ENCODE assay signal across 8 cellular contexts in the genomic region with DNA sequence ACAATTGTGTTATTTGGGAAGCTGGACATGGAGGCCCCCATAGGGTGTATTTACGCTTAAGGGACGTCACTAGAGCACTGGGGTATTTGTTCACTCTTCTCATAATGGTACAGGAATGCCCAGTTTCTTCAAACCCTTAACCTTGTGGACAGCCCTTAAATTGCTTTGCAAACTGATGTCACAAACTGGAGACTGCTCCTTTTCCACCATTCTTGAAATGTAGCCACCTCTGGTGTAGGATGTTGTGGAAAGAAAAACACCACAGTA. TPM values are rescaled to one million over a fixed set of nuclear protein-coding genes. Genes with fewer than 3 reads are reported as not detected.
DNase-seq lines count a peak whose midpoint lies in the region; ATAC-seq and TF ChIP-seq lines count a peak whose summit lies in the region.

No MANE protein-coding gene starts in this region.

- H4K20me1 ChIP-seq in smooth muscle cell (ENCODE audit: low read depth) = peaks cover 58% of the 10 kb centered on the region

- no peak for TF ChIP-seq CTCF in smooth muscle cell (IDR thresholded peaks at IDR 0.05; ENCODE audit: borderline replicate concordance, insufficient read depth, poor library complexity, severe bottlenecking)

- peak overlapping the region; percentile 98 for H3K4me2 ChIP-seq in smooth muscle cell

- H3K27me3 ChIP-seq in right cardiac atrium (ENCODE audit: control insufficient read depth, insufficient read depth) (no peaks in the 10 kb centered on the region), smooth muscle cell (ENCODE audit: low read depth) (no peaks in the 10 kb centered on the region)

- POLR2A ChIA-PET in activated CD8-positive, alpha-beta T cell treated with anti-CD3 and anti-CD28 coated beads, Interleukin-2, amount 10 ng/mL, durations not matched to agents 7 days and 5 days (lab: Charles Lee) = interaction anchor here (0.5 to 2.5 kb wide), 8 partner anchors 9 to 385 kb away, joined by 3 to 9 read pairs (median 4); no protein-coding TSS in a partner anchor

- no peak for DNase-seq in stimulated activated naive CD8-positive, alpha-beta T cell treated with anti-CD3 and anti-CD28 coated beads, Interleukin-15, Interleukin-2, amounts not matched to agents 100 U/mL and 50 U/mL, for 24 hours
- peak; percentile 23 for DNase-seq in activated CD8-positive, alpha-beta T cell treated with anti-CD3 and anti-CD28 coated beads, Interleukin-2, amount 10 ng/mL, durations not matched to agents 7 days and 5 days
- DNase-seq in right cardiac atrium = no peak
- no peak for DNase-seq in smooth muscle cell (lab: John Stamatoyannopoulos, UW; ENCODE audit: unreplicated experiment)

- intact Hi-C loops in right cardiac atrium (cut with DNase I) = loop anchor here in 1 of 4 donors (10.0 kb wide), 1 partner anchor 103 kb away; the partner anchor contains the start of genes AQP10 and ATP8B2

- H3F3A ChIP-seq in smooth muscle cell (ENCODE audit: low read depth) = no peaks in the 10 kb centered on the region

- H3K79me2 ChIP-seq in smooth muscle cell (ENCODE audit: low read depth) = peaks cover 94% of the 10 kb centered on the region

- peak overlapping the region; percentile 99 for H3K9ac ChIP-seq in smooth muscle cell (ENCODE audit: low read depth)

- peak overlapping the region; percentile 99 for H3K27ac Mint-ChIP-seq in stimulated activated naive CD8-positive, alpha-beta T cell treated with anti-CD3 and anti-CD28 coated beads, Interleukin-15, Interleukin-2, amounts not matched to agents 100 ng/mL and 50 ng/mL, for 24 hours
- H3K27ac Mint-ChIP-seq in activated CD8-positive, alpha-beta T cell treated with anti-CD3 and anti-CD28 coated beads, Interleukin-2, amount 10 ng/mL, durations not matched to agents 7 days and 5 days = peak overlapping the region; percentile 98

- no peaks in the 10 kb centered on the region for H3K27me3 Mint-ChIP-seq in stimulated activated naive CD8-positive, alpha-beta T cell treated with anti-CD3 and anti-CD28 coated beads, Interleukin-15, Interleukin-2, amounts not matched to agents 100 ng/mL and 50 ng/mL, for 24 hours
- no peaks in the 10 kb centered on the region for H3K27me3 Mint-ChIP-seq in activated CD8-positive, alpha-beta T cell treated with anti-CD3 and anti-CD28 coated beads, Interleukin-2, amount 10 ng/mL, durations not matched to agents 7 days and 5 days (ENCODE audit: low read depth)

- no peak overlapping the region for H2AFZ ChIP-seq in smooth muscle cell (ENCODE audit: low read depth)

- H3K4me1 Mint-ChIP-seq in stimulated activated naive CD8-positive, alpha-beta T cell treated with anti-CD3 and anti-CD28 coated beads, Interleukin-15, Interleukin-2, amounts not matched to agents 100 ng/mL and 50 ng/mL, for 24 hours (ENCODE audit: low read depth) = peaks cover 83% of the 10 kb centered on the region
- H3K4me1 Mint-ChIP-seq in activated CD8-positive, alpha-beta T cell treated with anti-CD3 and anti-CD28 coated beads, Interleukin-2, amount 10 ng/mL, durations not matched to agents 7 days and 5 days (ENCODE audit: low read depth) = peaks cover 63% of the 10 kb centered on the region

- H3K4me1 ChIP-seq in right cardiac atrium (ENCODE audit: control insufficient read depth, insufficient read depth, low read length) (no peaks in the 10 kb centered on the region), smooth muscle cell (ENCODE audit: low read depth) (peaks cover 28% of the 10 kb centered on the region)

- H3K27ac ChIP-seq in right cardiac atrium (ENCODE audit: low read length) = peak overlapping the region; percentile 98
- H3K27ac ChIP-seq in smooth muscle cell (ENCODE audit: low read depth) = peak overlapping the region; percentile 99

- H3K36me3 Mint-ChIP-seq in stimulated activated naive CD8-positive, alpha-beta T cell treated with anti-CD3 and anti-CD28 coated beads, Interleukin-15, Interleukin-2, amounts not matched to agents 100 ng/mL and 50 ng/mL, for 24 hours (ENCODE audit: low read depth) = peaks cover 78% of the 10 kb centered on the region
- peaks cover 81% of the 10 kb centered on the region for H3K36me3 Mint-ChIP-seq in activated CD8-positive, alpha-beta T cell treated with anti-CD3 and anti-CD28 coated beads, Interleukin-2, amount 10 ng/mL, durations not matched to agents 7 days and 5 days (ENCODE audit: low read depth)

- no peaks in the 10 kb centered on the region for H3K9me3 Mint-ChIP-seq in stimulated activated naive CD8-positive, alpha-beta T cell treated with anti-CD3 and anti-CD28 coated beads, Interleukin-15, Interleukin-2, amounts not matched to agents 100 ng/mL and 50 ng/mL, for 24 hours
- H3K9me3 Mint-ChIP-seq in activated CD8-positive, alpha-beta T cell treated with anti-CD3 and anti-CD28 coated beads, Interleukin-2, amount 10 ng/mL, durations not matched to agents 7 days and 5 days (ENCODE audit: insufficient read depth) = peaks cover 9% of the 10 kb centered on the region

- peaks cover 11% of the 10 kb centered on the region for H3K36me3 ChIP-seq in smooth muscle cell (ENCODE audit: low read depth)

- CTCF ChIA-PET in activated CD8-positive, alpha-beta T cell treated with anti-CD3 and anti-CD28 coated beads, Interleukin-2, amount 10 ng/mL, durations not matched to agents 7 days and 5 days (lab: Charles Lee) = interaction anchor here (0.7 to 2.6 kb wide), 7 partner anchors 23 to 123 kb away, joined by 3 to 12 read pairs (median 4); no protein-coding TSS in a partner anchor

- H3K4me3 Mint-ChIP-seq in stimulated activated naive CD8-positive, alpha-beta T cell treated with anti-CD3 and anti-CD28 coated beads, Interleukin-15, Interleukin-2, amounts not matched to agents 100 ng/mL and 50 ng/mL, for 24 hours = peak overlapping the region; percentile 96
- peak overlapping the region; percentile 99 for H3K4me3 Mint-ChIP-seq in activated CD8-positive, alpha-beta T cell treated with anti-CD3 and anti-CD28 coated beads, Interleukin-2, amount 10 ng/mL, durations not matched to agents 7 days and 5 days

- H3K4me3 ChIP-seq in right cardiac atrium (ENCODE audit: low read length) = peak overlapping the region; percentile 96
- peak overlapping the region; percentile 95 for H3K4me3 ChIP-seq in smooth muscle cell

- under 1% methylated on average over 2 of the region's 2 CpGs for WGBS in right cardiac atrium
- WGBS in smooth muscle cell (ENCODE audit: low lambda C conversion rate) = 0% methylated on average over 2 of the region's 2 CpGs

- no peaks in the 10 kb centered on the region for H3K9me3 ChIP-seq in right cardiac atrium (ENCODE audit: control insufficient read depth, low read length)
- no peaks in the 10 kb centered on the region for H3K9me3 ChIP-seq in smooth muscle cell (replicated peaks; ENCODE audit: low read depth)

- ATAC-seq in stimulated activated naive CD8-positive, alpha-beta T cell treated with anti-CD3 and anti-CD28 coated beads, Interleukin-15, Interleukin-2, amounts not matched to agents 100 U/mL and 50 U/mL, for 24 hours = no peak
- ATAC-seq in activated CD8-positive, alpha-beta T cell treated with anti-CD3 and anti-CD28 coated beads, Interleukin-2, amount 10 ng/mL, durations not matched to agents 7 days and 5 days = no peak
- ATAC-seq in right cardiac atrium (no peak), HG02623 (IDR thresholded peaks at IDR 0.05; ENCODE audit: unreplicated experiment) (no peak), GM18907 (IDR thresholded peaks at IDR 0.05; ENCODE audit: unreplicated experiment) (no peak), GM21576 (IDR thresholded peaks at IDR 0.05; ENCODE audit: unreplicated experiment) (no peak)

RNA-seq across cellular contexts. Expression of gene UBAP2L, which starts 1.0 kb away (rescaled TPM):
- total RNA-seq in activated CD8-positive, alpha-beta T cell treated with anti-CD3 and anti-CD28 coated beads, Interleukin-2, amount 10 ng/mL, durations not matched to agents 7 days and 5 days = 100 to 1,000 TPM; 176 to 179 TPM
- total RNA-seq in right cardiac atrium (100 to 1,000 TPM; 103 to 112 (median 107) TPM), smooth muscle cell (104 and 108 TPM in 2 replicates)
- polyA plus RNA-seq in right cardiac atrium (67.6 TPM), smooth muscle cell (130 and 143 TPM in 2 replicates)

RNA-seq across cellular contexts. Expression of gene CFAP141, which starts 15.6 kb away (rescaled TPM):
- not detected for total RNA-seq in activated CD8-positive, alpha-beta T cell treated with anti-CD3 and anti-CD28 coated beads, Interleukin-2, amount 10 ng/mL, durations not matched to agents 7 days and 5 days
- not detected for total RNA-seq in right cardiac atrium
- polyA plus RNA-seq in right cardiac atrium = not detected
- total RNA-seq in smooth muscle cell = not detected in 2 replicates
- not detected in 2 replicates for polyA plus RNA-seq in smooth muscle cell

RNA-seq across cellular contexts. Expression of gene TPM3, which starts 29.8 kb away (rescaled TPM):
- total RNA-seq in activated CD8-positive, alpha-beta T cell treated with anti-CD3 and anti-CD28 coated beads, Interleukin-2, amount 10 ng/mL, durations not matched to agents 7 days and 5 days = 100 to 1,000 TPM; 856 to 880 TPM
- 100 to 1,000 TPM; 202 to 594 (median 262) TPM for total RNA-seq in right cardiac atrium
- 391 TPM for polyA plus RNA-seq in right cardiac atrium
- total RNA-seq in smooth muscle cell = 436 and 458 TPM in 2 replicates
- 384 and 386 TPM in 2 replicates for polyA plus RNA-seq in smooth muscle cell

RNA-seq across cellular contexts. Expression of gene HAX1, which starts 50.7 kb away (rescaled TPM):
- 100 to 1,000 TPM; 110 to 119 TPM for total RNA-seq in activated CD8-positive, alpha-beta T cell treated with anti-CD3 and anti-CD28 coated beads, Interleukin-2, amount 10 ng/mL, durations not matched to agents 7 days and 5 days
- total RNA-seq in right cardiac atrium = 100 to 1,000 TPM; 116 to 152 (median 133) TPM
- polyA plus RNA-seq in right cardiac atrium = 203 TPM
- 57.8 and 73.7 TPM in 2 replicates for total RNA-seq in smooth muscle cell
- polyA plus RNA-seq in smooth muscle cell = 89.7 and 91.6 TPM in 2 replicates
